1 cellular context compared by ENCODE assay signal in the genomic region with DNA sequence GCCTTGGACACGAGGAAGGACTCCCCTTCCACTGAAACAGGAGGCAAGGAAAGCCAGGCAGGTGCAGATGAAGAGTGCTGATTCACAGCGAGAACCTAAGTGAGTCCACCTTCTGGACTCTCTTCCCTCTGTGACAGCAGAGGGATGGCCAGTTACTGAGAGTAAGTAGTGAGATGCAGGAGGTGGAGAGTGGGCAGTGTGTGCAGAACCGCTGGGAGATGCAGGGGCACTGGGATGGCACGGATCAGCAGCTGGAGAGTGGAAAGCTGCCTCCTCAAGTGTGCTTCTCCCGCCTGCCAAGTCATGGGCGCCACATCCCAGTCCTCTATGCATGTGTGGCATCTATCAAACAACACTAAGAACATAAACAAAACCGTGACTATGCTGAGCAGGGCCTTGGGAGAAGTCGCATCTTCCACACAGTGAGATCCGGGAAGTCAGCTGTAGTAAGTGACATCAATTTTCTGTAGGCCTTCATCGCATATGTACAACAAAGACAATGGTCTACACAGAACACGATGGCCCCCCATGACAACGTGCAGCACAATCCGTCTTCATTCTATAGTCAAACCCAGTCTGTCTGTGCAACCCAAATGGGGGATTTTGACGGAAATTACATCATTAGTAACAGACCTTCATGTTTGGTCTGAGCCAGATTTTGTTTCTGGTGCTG.
TF ChIP-seq lines count a peak whose summit lies in the region.

No MANE protein-coding gene starts in this region.

TF ChIP-seq in GM12878, 131 proteins besides CTCF, POLR2A, EP300 and RAD21 (continued from another document):
- TF ChIP-seq, protein P1, sequence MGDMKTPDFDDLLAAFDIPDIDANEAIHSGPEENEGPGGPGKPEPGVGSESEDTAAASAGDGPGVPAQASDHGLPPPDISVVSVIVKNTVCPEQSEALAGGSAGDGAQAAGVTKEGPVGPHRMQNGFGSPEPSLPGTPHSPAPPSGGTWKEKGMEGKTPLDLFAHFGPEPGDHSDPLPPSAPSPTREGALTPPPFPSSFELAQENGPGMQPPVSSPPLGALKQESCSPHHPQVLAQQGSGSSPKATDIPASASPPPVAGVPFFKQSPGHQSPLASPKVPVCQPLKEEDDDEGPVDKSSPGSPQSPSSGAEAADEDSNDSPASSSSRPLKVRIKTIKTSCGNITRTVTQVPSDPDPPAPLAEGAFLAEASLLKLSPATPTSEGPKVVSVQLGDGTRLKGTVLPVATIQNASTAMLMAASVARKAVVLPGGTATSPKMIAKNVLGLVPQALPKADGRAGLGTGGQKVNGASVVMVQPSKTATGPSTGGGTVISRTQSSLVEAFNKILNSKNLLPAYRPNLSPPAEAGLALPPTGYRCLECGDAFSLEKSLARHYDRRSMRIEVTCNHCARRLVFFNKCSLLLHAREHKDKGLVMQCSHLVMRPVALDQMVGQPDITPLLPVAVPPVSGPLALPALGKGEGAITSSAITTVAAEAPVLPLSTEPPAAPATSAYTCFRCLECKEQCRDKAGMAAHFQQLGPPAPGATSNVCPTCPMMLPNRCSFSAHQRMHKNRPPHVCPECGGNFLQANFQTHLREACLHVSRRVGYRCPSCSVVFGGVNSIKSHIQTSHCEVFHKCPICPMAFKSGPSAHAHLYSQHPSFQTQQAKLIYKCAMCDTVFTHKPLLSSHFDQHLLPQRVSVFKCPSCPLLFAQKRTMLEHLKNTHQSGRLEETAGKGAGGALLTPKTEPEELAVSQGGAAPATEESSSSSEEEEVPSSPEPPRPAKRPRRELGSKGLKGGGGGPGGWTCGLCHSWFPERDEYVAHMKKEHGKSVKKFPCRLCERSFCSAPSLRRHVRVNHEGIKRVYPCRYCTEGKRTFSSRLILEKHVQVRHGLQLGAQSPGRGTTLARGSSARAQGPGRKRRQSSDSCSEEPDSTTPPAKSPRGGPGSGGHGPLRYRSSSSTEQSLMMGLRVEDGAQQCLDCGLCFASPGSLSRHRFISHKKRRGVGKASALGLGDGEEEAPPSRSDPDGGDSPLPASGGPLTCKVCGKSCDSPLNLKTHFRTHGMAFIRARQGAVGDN (IDR thresholded peaks at IDR 0.05) = peak; percentile 70
- TF ChIP-seq MEF2A (IDR thresholded peaks at IDR 0.05; ENCODE audit: insufficient read depth, low read depth, low read length) (no peak), ATF7 (IDR thresholded peaks at IDR 0.05; ENCODE audit: low read depth) (peak; percentile 70), ZBED1 (IDR thresholded peaks at IDR 0.05; ENCODE audit: borderline replicate concordance) (peak; percentile 72; the same call in 1 of the 2 replicates), CHD4 (IDR thresholded peaks at IDR 0.05) (no peak), EZH2 (IDR thresholded peaks at IDR 0.05; ENCODE audit: borderline replicate concordance, control insufficient read depth, low read depth, low read length) (no peak), CREM (IDR thresholded peaks at IDR 0.05; ENCODE audit: low read depth) (peak; percentile 66; the same call in 1 of the 2 replicates), YBX1 (IDR thresholded peaks at IDR 0.05) (no peak), GABPA (IDR thresholded peaks at IDR 0.05; ENCODE audit: low read depth) (0 out of 2 replicates have a peak, but pooled peaks have one; percentile 11), POLR2AphosphoS5 (IDR thresholded peaks at IDR 0.05; ENCODE audit: low read length) (peak; percentile 91), PAX5 (IDR thresholded peaks at IDR 0.05; ENCODE audit: borderline replicate concordance, low read depth, low read length) (peak; percentile 13; the same call in 1 of the 2 replicates), YY1 (IDR thresholded peaks at IDR 0.05; ENCODE audit: low read depth, low read length) (peak; percentile 35; the same call in 1 of the 2 replicates), NFIC (IDR thresholded peaks at IDR 0.05; ENCODE audit: low read depth, low read length) (peak; percentile 32; the same call in 1 of the 2 replicates), NR2C2 (IDR thresholded peaks at IDR 0.05; ENCODE audit: borderline replicate concordance, control insufficient read depth, insufficient read length, low read depth) (no peak), CREB1 (IDR thresholded peaks at IDR 0.05; ENCODE audit: low read depth) (peak; percentile 51; the same call in 1 of the 2 replicates), RUNX3 (IDR thresholded peaks at IDR 0.05; ENCODE audit: low read length) (peak; percentile 51; the same call in 1 of the 2 replicates), IKZF2 (IDR thresholded peaks at IDR 0.05) (no peak)
- TF ChIP-seq, protein P2, sequence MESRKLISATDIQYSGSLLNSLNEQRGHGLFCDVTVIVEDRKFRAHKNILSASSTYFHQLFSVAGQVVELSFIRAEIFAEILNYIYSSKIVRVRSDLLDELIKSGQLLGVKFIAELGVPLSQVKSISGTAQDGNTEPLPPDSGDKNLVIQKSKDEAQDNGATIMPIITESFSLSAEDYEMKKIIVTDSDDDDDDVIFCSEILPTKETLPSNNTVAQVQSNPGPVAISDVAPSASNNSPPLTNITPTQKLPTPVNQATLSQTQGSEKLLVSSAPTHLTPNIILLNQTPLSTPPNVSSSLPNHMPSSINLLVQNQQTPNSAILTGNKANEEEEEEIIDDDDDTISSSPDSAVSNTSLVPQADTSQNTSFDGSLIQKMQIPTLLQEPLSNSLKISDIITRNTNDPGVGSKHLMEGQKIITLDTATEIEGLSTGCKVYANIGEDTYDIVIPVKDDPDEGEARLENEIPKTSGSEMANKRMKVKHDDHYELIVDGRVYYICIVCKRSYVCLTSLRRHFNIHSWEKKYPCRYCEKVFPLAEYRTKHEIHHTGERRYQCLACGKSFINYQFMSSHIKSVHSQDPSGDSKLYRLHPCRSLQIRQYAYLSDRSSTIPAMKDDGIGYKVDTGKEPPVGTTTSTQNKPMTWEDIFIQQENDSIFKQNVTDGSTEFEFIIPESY (IDR thresholded peaks at IDR 0.05) = no peak
- TF ChIP-seq, protein P3, sequence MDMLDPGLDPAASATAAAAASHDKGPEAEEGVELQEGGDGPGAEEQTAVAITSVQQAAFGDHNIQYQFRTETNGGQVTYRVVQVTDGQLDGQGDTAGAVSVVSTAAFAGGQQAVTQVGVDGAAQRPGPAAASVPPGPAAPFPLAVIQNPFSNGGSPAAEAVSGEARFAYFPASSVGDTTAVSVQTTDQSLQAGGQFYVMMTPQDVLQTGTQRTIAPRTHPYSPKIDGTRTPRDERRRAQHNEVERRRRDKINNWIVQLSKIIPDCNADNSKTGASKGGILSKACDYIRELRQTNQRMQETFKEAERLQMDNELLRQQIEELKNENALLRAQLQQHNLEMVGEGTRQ (IDR thresholded peaks at IDR 0.05; ENCODE audit: borderline replicate concordance, low read depth, low read length) = no peak
- TF ChIP-seq, protein P4, sequence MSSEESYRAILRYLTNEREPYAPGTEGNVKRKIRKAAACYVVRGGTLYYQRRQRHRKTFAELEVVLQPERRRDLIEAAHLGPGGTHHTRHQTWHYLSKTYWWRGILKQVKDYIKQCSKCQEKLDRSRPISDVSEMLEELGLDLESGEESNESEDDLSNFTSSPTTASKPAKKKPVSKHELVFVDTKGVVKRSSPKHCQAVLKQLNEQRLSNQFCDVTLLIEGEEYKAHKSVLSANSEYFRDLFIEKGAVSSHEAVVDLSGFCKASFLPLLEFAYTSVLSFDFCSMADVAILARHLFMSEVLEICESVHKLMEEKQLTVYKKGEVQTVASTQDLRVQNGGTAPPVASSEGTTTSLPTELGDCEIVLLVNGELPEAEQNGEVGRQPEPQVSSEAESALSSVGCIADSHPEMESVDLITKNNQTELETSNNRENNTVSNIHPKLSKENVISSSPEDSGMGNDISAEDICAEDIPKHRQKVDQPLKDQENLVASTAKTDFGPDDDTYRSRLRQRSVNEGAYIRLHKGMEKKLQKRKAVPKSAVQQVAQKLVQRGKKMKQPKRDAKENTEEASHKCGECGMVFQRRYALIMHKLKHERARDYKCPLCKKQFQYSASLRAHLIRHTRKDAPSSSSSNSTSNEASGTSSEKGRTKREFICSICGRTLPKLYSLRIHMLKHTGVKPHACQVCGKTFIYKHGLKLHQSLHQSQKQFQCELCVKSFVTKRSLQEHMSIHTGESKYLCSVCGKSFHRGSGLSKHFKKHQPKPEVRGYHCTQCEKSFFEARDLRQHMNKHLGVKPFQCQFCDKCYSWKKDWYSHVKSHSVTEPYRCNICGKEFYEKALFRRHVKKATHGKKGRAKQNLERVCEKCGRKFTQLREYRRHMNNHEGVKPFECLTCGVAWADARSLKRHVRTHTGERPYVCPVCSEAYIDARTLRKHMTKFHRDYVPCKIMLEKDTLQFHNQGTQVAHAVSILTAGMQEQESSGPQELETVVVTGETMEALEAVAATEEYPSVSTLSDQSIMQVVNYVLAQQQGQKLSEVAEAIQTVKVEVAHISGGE (CRISPR knock-in tag; IDR thresholded peaks at IDR 0.05) = no peak
- TF ChIP-seq, protein P5, sequence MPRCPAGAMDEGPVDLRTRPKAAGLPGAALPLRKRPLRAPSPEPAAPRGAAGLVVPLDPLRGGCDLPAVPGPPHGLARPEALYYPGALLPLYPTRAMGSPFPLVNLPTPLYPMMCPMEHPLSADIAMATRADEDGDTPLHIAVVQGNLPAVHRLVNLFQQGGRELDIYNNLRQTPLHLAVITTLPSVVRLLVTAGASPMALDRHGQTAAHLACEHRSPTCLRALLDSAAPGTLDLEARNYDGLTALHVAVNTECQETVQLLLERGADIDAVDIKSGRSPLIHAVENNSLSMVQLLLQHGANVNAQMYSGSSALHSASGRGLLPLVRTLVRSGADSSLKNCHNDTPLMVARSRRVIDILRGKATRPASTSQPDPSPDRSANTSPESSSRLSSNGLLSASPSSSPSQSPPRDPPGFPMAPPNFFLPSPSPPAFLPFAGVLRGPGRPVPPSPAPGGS (IDR thresholded peaks at IDR 0.05; ENCODE audit: borderline replicate concordance, insufficient read depth, low read depth, low read length, poor library complexity, severe bottlenecking) = peak; percentile 37
- TF ChIP-seq, protein P6, sequence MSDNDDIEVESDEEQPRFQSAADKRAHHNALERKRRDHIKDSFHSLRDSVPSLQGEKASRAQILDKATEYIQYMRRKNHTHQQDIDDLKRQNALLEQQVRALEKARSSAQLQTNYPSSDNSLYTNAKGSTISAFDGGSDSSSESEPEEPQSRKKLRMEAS (IDR thresholded peaks at IDR 0.05; ENCODE audit: low read depth, low read length) = no peak
TF ChIP-seq in GM12878: peak in this region for 13.
